ENCODE assay signal across 1 cellular context in genomic region chr3:170179444-170179843, GRCh38.
TF ChIP-seq lines count a peak whose summit lies in the region.

No MANE protein-coding gene starts in this region.

TF ChIP-seq in HCT116, 20 proteins besides CTCF, POLR2A, EP300 and RAD21 (continued from another document):
- no peak for TF ChIP-seq REST (IDR thresholded peaks at IDR 0.05; ENCODE audit: low read depth)
